In the genomic region with DNA sequence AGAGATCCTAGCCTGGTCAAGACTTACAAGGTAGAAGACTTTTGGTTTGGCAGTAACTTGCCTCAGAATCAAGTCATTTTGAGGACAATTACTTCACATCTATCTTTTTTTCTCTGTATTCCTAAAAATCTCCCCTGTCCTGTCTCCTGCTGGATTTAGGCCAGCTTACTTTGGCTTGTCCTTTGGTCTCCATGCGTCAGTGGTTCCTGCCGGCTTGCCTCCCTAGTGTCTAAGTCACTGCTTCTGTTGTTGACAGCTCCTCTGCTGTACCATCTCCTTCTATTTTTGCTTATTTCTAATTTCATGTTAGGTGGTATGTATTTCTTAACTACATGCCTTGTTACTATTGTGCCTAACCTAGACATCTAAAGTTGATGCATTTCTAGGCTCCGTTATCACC, we compare ENCODE assay signal across 17 cellular contexts. TPM values are rescaled to one million over a fixed set of nuclear protein-coding genes. Genes with fewer than 3 reads are reported as not detected.
DNase-seq lines count a peak whose midpoint lies in the region; ATAC-seq, FAIRE-seq and TF ChIP-seq lines count a peak whose summit lies in the region.
"Had no signal": no experiment of that assay in that cellular context is flagged by ENCODE, and none has a peak within 500 bp of the region (broad histone marks: within the 10 kb centered on the region; RNA-seq: fewer than 3 reads in every experiment).

No MANE protein-coding gene starts in this region.

- H3K4me3 Mint-ChIP-seq in chondrocyte (ENCODE audit: unreplicated experiment) = no peak overlapping the region
- no peak overlapping the region for H3K4me3 Mint-ChIP-seq in stimulated activated effector memory CD8-positive, alpha-beta T cell treated with anti-CD3 and anti-CD28 coated beads, Interleukin-12 subunit alpha, Interleukin-12 subunit beta, amount 100 ng/mL, for 72 hours
- H3K4me3 Mint-ChIP-seq in CD4-positive, alpha-beta memory T cell = no peak overlapping the region
- H3K4me3 Mint-ChIP-seq: GM23338, IgD-negative memory B cell had no signal

- H3K4me1 ChIP-seq in right cardiac atrium (ENCODE audit: control insufficient read depth, insufficient read depth, low read length) = peaks cover 5% of the 10 kb centered on the region
- H3K4me1 ChIP-seq in CD4-positive, alpha-beta memory T cell (ENCODE audit: insufficient read depth, low read length) = no peaks in the 10 kb centered on the region
- H3K4me1 ChIP-seq: BE2C, Caco-2 had no signal

- peaks cover 80% of the 10 kb centered on the region for H3K4me1 Mint-ChIP-seq in chondrocyte (ENCODE audit: low read depth)
- H3K4me1 Mint-ChIP-seq in stimulated activated effector memory CD8-positive, alpha-beta T cell treated with anti-CD3 and anti-CD28 coated beads, Interleukin-12 subunit alpha, Interleukin-12 subunit beta, amount 100 ng/mL, for 72 hours = peaks cover 8% of the 10 kb centered on the region
- peaks cover 0 to 14% (median 10%) of the 10 kb centered on the region in 4 donors for H3K4me1 Mint-ChIP-seq in CD4-positive, alpha-beta memory T cell
- H3K4me1 Mint-ChIP-seq: GM23338, IgD-negative memory B cell had no signal

- POLR2A ChIA-PET in CD4-positive, alpha-beta memory T cell (lab: Charles Lee; ENCODE audit: partially characterized antibody) = no interaction called here

- no peaks in the 10 kb centered on the region for H3K27me3 Mint-ChIP-seq in chondrocyte (ENCODE audit: low read depth)
- no peaks in the 10 kb centered on the region for H3K27me3 Mint-ChIP-seq in CD4-positive, alpha-beta memory T cell
- H3K27me3 Mint-ChIP-seq: CD8-positive, alpha-beta memory T cell; IgD-negative memory B cell had no signal

- no peak overlapping the region for H3K27ac ChIP-seq in right cardiac atrium (ENCODE audit: low read length)
- no peak overlapping the region for H3K27ac ChIP-seq in CD4-positive, alpha-beta memory T cell (ENCODE audit: low read depth, low read length)
- H3K27ac ChIP-seq: C4-2B had no signal

- H3K27me3 ChIP-seq in right cardiac atrium (ENCODE audit: control insufficient read depth, insufficient read depth) = no peaks in the 10 kb centered on the region
- no peaks in the 10 kb centered on the region for H3K27me3 ChIP-seq in CD4-positive, alpha-beta memory T cell (ENCODE audit: insufficient read depth, low read length)
- H3K27me3 ChIP-seq: BE2C had no signal

- CTCF ChIA-PET in CD4-positive, alpha-beta memory T cell (lab: Charles Lee; ENCODE audit: partially characterized antibody) = interaction anchor here (4.3 kb wide), 1 partner anchor 10 kb away, joined by 25 read pairs; no protein-coding TSS in a partner anchor

- H3K36me3 ChIP-seq in CD4-positive, alpha-beta memory T cell (ENCODE audit: insufficient read depth, low read length) = peaks cover 58% of the 10 kb centered on the region

- 62% methylated on average over 3 of the region's 3 CpGs for WGBS in right cardiac atrium

- TF ChIP-seq CTCF in chondrocyte (IDR thresholded peaks at IDR 0.05) = no peak
- TF ChIP-seq CTCF in D721Med (IDR thresholded peaks at IDR 0.05; ENCODE audit: insufficient read depth, missing control alignments) = no peak

- peak overlapping the region; percentile 77 for H3K27ac Mint-ChIP-seq in chondrocyte (ENCODE audit: unreplicated experiment)
- peak overlapping the region; percentile 1 for H3K27ac Mint-ChIP-seq in stimulated activated effector memory CD8-positive, alpha-beta T cell treated with anti-CD3 and anti-CD28 coated beads, Interleukin-12 subunit alpha, Interleukin-12 subunit beta, amount 100 ng/mL, for 72 hours
- H3K27ac Mint-ChIP-seq in CD4-positive, alpha-beta memory T cell = peak overlapping the region in 3 of 7 donors; percentile 14 to 37 (median 26)
- H3K27ac Mint-ChIP-seq: GM23338, IgD-negative memory B cell had no signal

- intact Hi-C loops in right cardiac atrium (cut with DNase I) = no loop called here
- intact Hi-C loops in Right ventricle myocardium superior (cut with DNase I) = no loop called here
- intact Hi-C loops in CD4-positive, alpha-beta memory T cell (cut with micrococcal nuclease) = no loop called here

- H3K4me3 ChIP-seq in right cardiac atrium (ENCODE audit: low read length) = no peak overlapping the region
- H3K4me3 ChIP-seq in CD4-positive, alpha-beta memory T cell (ENCODE audit: low read length in 2 of 2) = no peak overlapping the region
- H3K4me3 ChIP-seq: GM23338 had no signal

- no peaks in the 10 kb centered on the region for H3K9me3 ChIP-seq in right cardiac atrium (ENCODE audit: control insufficient read depth, low read length)
- H3K9me3 ChIP-seq in CD4-positive, alpha-beta memory T cell (ENCODE audit: control insufficient read depth in 1 of 2, low read length in 2 of 2) = no peaks in the 10 kb centered on the region
- H3K9me3 ChIP-seq: BE2C, Caco-2 had no signal

- H3K36me3 Mint-ChIP-seq in chondrocyte (ENCODE audit: low read depth) = peaks cover 35% of the 10 kb centered on the region
- peaks cover 91% of the 10 kb centered on the region for H3K36me3 Mint-ChIP-seq in stimulated activated effector memory CD8-positive, alpha-beta T cell treated with anti-CD3 and anti-CD28 coated beads, Interleukin-12 subunit alpha, Interleukin-12 subunit beta, amount 100 ng/mL, for 72 hours
- H3K36me3 Mint-ChIP-seq in CD4-positive, alpha-beta memory T cell = peaks cover 65 to 68% of the 10 kb centered on the region in 2 donors

- peak; percentile 60 to 85 for ATAC-seq in right cardiac atrium
- no peak for ATAC-seq in Right ventricle myocardium superior (ENCODE audit: poor library complexity)
- ATAC-seq in stimulated activated effector memory CD8-positive, alpha-beta T cell treated with anti-CD3 and anti-CD28 coated beads, Interleukin-12 subunit alpha, Interleukin-12 subunit beta, amount 100 ng/mL, for 72 hours = no peak
- ATAC-seq: GM23338 had no signal

- DNase-seq in right cardiac atrium (peak; percentile 36 to 61 (median 47)), Right ventricle myocardium superior (no peak), chondrocyte (ENCODE audit: low spot score) (no peak), SIG-M5 treated with dmso at 0.1 percent for 504 hours (lab: John Stamatoyannopoulos, UW; ENCODE audit: unreplicated experiment) (no peak), D721Med (ENCODE audit: insufficient read length, low spot score) (no peak)
- no peak for DNase-seq in stimulated activated effector memory CD8-positive, alpha-beta T cell treated with anti-CD3 and anti-CD28 coated beads, Interleukin-12 subunit alpha, Interleukin-12 subunit beta, amount 100 ng/mL, for 72 hours (ENCODE audit: low spot score in 2 of 2)
- DNase-seq in CD4-positive, alpha-beta memory T cell = no peak
- DNase-seq: BE2C; Caco-2; CD8-positive, alpha-beta memory T cell; DMS53; GF-D8; H7 had no signal

- no peak for FAIRE-seq in D721Med (lab: Jason Lieb, UNC)
- FAIRE-seq: A204.1 had no signal

- H3K9me3 Mint-ChIP-seq in chondrocyte (ENCODE audit: low read depth) = peaks cover 7% of the 10 kb centered on the region
- H3K9me3 Mint-ChIP-seq in stimulated activated effector memory CD8-positive, alpha-beta T cell treated with anti-CD3 and anti-CD28 coated beads, Interleukin-12 subunit alpha, Interleukin-12 subunit beta, amount 100 ng/mL, for 72 hours = no peaks in the 10 kb centered on the region
- H3K9me3 Mint-ChIP-seq in CD4-positive, alpha-beta memory T cell = no peaks in the 10 kb centered on the region
- H3K9me3 Mint-ChIP-seq: CD8-positive, alpha-beta memory T cell; GM23338; IgD-negative memory B cell had no signal

RNA-seq across cellular contexts. Expression of a gene that starts 39.7 kb away (rescaled TPM):
- total RNA-seq in right cardiac atrium = 100 to 1,000 TPM in 3 of 4 donors, 10 to 100 TPM in 1; 99.7 to 173 (median 152) TPM
- 122 TPM for polyA plus RNA-seq in right cardiac atrium
- total RNA-seq in Right ventricle myocardium superior = 70.5 TPM
- total RNA-seq in chondrocyte = 1,189 to 1,311 TPM (median 1,232 TPM) in 3 replicates
- total RNA-seq in CD4-positive, alpha-beta memory T cell = 1 to 10 TPM; 7.9 to 8.0 TPM
- 10 to 100 TPM; 23.7 TPM for polyA plus RNA-seq in CD4-positive, alpha-beta memory T cell

RNA-seq across cellular contexts. Expression of a gene that starts 52.7 kb away (rescaled TPM):
- 10 to 100 TPM; 48.3 to 61.1 (median 55.5) TPM for total RNA-seq in right cardiac atrium
- polyA plus RNA-seq in right cardiac atrium = 6.9 TPM
- total RNA-seq in Right ventricle myocardium superior = 47.7 TPM
- total RNA-seq in chondrocyte = 90.5 to 104 TPM (median 92.7 TPM) in 3 replicates
- total RNA-seq in CD4-positive, alpha-beta memory T cell = 10 to 100 TPM; 68.0 to 68.7 TPM
- 10 to 100 TPM; 24.6 to 77.2 TPM for polyA plus RNA-seq in CD4-positive, alpha-beta memory T cell

Comparison
In these comparisons a context has a peak if more than half of its experiments do, and no peak if none do; other contexts are left out.
1. ATAC-seq: peak in right cardiac atrium (2 of 2); none in Right ventricle myocardium superior (single experiment) and stimulated activated effector memory CD8-positive, alpha-beta T cell treated with anti-CD3 and anti-CD28 coated beads, Interleukin-12 subunit alpha, Interleukin-12 subunit beta, amount 100 ng/mL, for 72 hours (single experiment).
2. DNase-seq: peak in right cardiac atrium (3 of 3); none in Right ventricle myocardium superior (single experiment), chondrocyte (single experiment), stimulated activated effector memory CD8-positive, alpha-beta T cell treated with anti-CD3 and anti-CD28 coated beads, Interleukin-12 subunit alpha, Interleukin-12 subunit beta, amount 100 ng/mL, for 72 hours (0 of 2), SIG-M5 treated with dmso at 0.1 percent for 504 hours (single experiment), CD4-positive, alpha-beta memory T cell (0 of 5) and D721Med (single experiment).